ENCODE assay signal across 14 cellular contexts in genomic region chr20:1945134-1945618, GRCh38. TPM values are rescaled to one million over a fixed set of nuclear protein-coding genes. Genes with fewer than 3 reads are reported as not detected.
DNase-seq lines count a peak whose midpoint lies in the region; ATAC-seq and TF ChIP-seq lines count a peak whose summit lies in the region.
"Had no signal": no experiment of that assay in that cellular context is flagged by ENCODE, and none has a peak within 500 bp of the region (broad histone marks: within the 10 kb centered on the region; RNA-seq: fewer than 3 reads in every experiment).

No MANE protein-coding gene starts in this region.

- H3K27me3 ChIP-seq in GM23248 (replicated peaks; ENCODE audit: insufficient read depth): no peaks in the 10 kb centered on the region
- no peaks in the 10 kb centered on the region for H3K27me3 ChIP-seq in ascending aorta
- H3K27me3 ChIP-seq in right cardiac atrium (ENCODE audit: control insufficient read depth, insufficient read depth): no peaks in the 10 kb centered on the region

- no peak for TF ChIP-seq CTCF in ascending aorta (IDR thresholded peaks at IDR 0.05)

- H3K9me2 ChIP-seq in GM23248 (ENCODE audit: insufficient read depth): no peaks in the 10 kb centered on the region

- H2AFZ ChIP-seq in GM23248: no peak overlapping the region

- no peaks in the 10 kb centered on the region for H4K20me1 ChIP-seq in GM23248 (ENCODE audit: insufficient read depth)

- H3K9me3 ChIP-seq in GM23248 (ENCODE audit: low read depth) (no peaks in the 10 kb centered on the region), ascending aorta (no peaks in the 10 kb centered on the region), right cardiac atrium (ENCODE audit: control insufficient read depth, low read length) (no peaks in the 10 kb centered on the region)
- H3K9me3 ChIP-seq: Caco-2 had no signal

- H3K9me3 Mint-ChIP-seq in activated CD8-positive, alpha-beta memory T cell treated with anti-CD3 and anti-CD28 coated beads, Interleukin-2, amount 10 ng/mL, durations not matched to agents 7 days and 5 days (ENCODE audit: low read depth): no peaks in the 10 kb centered on the region
- H3K9me3 Mint-ChIP-seq: nephron had no signal

- H3K27ac ChIP-seq in GM23248 (peak overlapping the region; percentile 79), ascending aorta (peak overlapping the region; percentile 38 to 53), right cardiac atrium (ENCODE audit: low read length) (no peak overlapping the region)

- no peaks in the 10 kb centered on the region for H3K4me1 Mint-ChIP-seq in activated CD8-positive, alpha-beta memory T cell treated with anti-CD3 and anti-CD28 coated beads, Interleukin-2, amount 10 ng/mL, durations not matched to agents 7 days and 5 days

- H3F3A ChIP-seq in GM23248 (ENCODE audit: insufficient read depth): peaks cover 32% of the 10 kb centered on the region

- H3K4me1 ChIP-seq in GM23248 (ENCODE audit: insufficient read depth) (peaks cover 38% of the 10 kb centered on the region), ascending aorta (peaks cover 0 to 10% of the 10 kb centered on the region in 2 donors), right cardiac atrium (ENCODE audit: control insufficient read depth, insufficient read depth, low read length) (peaks cover 8% of the 10 kb centered on the region)

- peak overlapping the region; percentile 10 for H3K4me2 ChIP-seq in GM23248 (ENCODE audit: unreplicated experiment)

- CTCF ChIA-PET in activated CD8-positive, alpha-beta memory T cell treated with anti-CD3 and anti-CD28 coated beads, Interleukin-2, amount 10 ng/mL, durations not matched to agents 7 days and 5 days (lab: Charles Lee): no interaction called here

- in situ Hi-C loops in GM23248 (cut with MboI): no loop called here

- no peak overlapping the region for H3K4me3 Mint-ChIP-seq in activated CD8-positive, alpha-beta memory T cell treated with anti-CD3 and anti-CD28 coated beads, Interleukin-2, amount 10 ng/mL, durations not matched to agents 7 days and 5 days

- WGBS in GM23248 (ENCODE audit: low coverage in 1 of 2, low lambda C conversion rate in 2 of 2, missing lambda C conversion rate in 2 of 2), 2 experiments: 33 to 35% methylated on average over 9 of the region's 9 CpGs
- WGBS in right cardiac atrium: 58% methylated on average over 9 of the region's 9 CpGs

- peak overlapping the region; percentile 67 for H3K9ac ChIP-seq in GM23248

- H3K36me3 ChIP-seq in GM23248 (ENCODE audit: low read depth): no peaks in the 10 kb centered on the region
- H3K36me3 ChIP-seq in ascending aorta: no peaks in the 10 kb centered on the region

- H3K36me3 Mint-ChIP-seq in activated CD8-positive, alpha-beta memory T cell treated with anti-CD3 and anti-CD28 coated beads, Interleukin-2, amount 10 ng/mL, durations not matched to agents 7 days and 5 days: no peaks in the 10 kb centered on the region

- ATAC-seq in right cardiac atrium (peak; percentile 64 to 70), HG02610 (IDR thresholded peaks at IDR 0.05; ENCODE audit: unreplicated experiment) (no peak)
- no peak for ATAC-seq in activated CD8-positive, alpha-beta memory T cell treated with anti-CD3 and anti-CD28 coated beads, Interleukin-2, amount 10 ng/mL, durations not matched to agents 7 days and 5 days

- peak; percentile 89 for DNase-seq in GM23248
- peak in 1 of 2 donors; percentile 80 for DNase-seq in ascending aorta (ENCODE audit: low spot score in 2 of 2)
- DNase-seq in right cardiac atrium: peak; percentile 86 to 91 (median 86)
- peak; percentile 50 for DNase-seq in renal cortical epithelial cell (ENCODE audit: low read depth)
- no peak for DNase-seq in NCI-H2029 treated with DMSO at 0.1 percent for 48 hours (lab: John Stamatoyannopoulos, UW)
- DNase-seq in activated CD8-positive, alpha-beta memory T cell treated with anti-CD3 and anti-CD28 coated beads, Interleukin-2, amount 10 ng/mL, durations not matched to agents 7 days and 5 days: no peak
- no peak for DNase-seq in activated CD4-positive, alpha-beta T cell treated with anti-CD3 and anti-CD28 coated beads, Interleukin-2, amount 50 U/mL, for 1 hour
- DNase-seq: Caco-2, NCI-H345, T1000 had no signal

- H3K27me3 Mint-ChIP-seq in activated CD8-positive, alpha-beta memory T cell treated with anti-CD3 and anti-CD28 coated beads, Interleukin-2, amount 10 ng/mL, durations not matched to agents 7 days and 5 days: peaks cover 48% of the 10 kb centered on the region

- no peaks in the 10 kb centered on the region for H3K79me2 ChIP-seq in GM23248 (ENCODE audit: insufficient read depth)

- intact Hi-C loops in ascending aorta (cut with DNase I) (no loop called here), right cardiac atrium (cut with DNase I) (loop anchor here in 2 of 4 donors (10.0 kb wide), 1 partner anchor 140 kb away; no protein-coding TSS in a partner anchor)

- no peak overlapping the region for H3K4me3 ChIP-seq in GM23248
- no peak overlapping the region for H3K4me3 ChIP-seq in ascending aorta
- no peak overlapping the region for H3K4me3 ChIP-seq in right cardiac atrium (ENCODE audit: low read length)

- no peak overlapping the region for H3K27ac Mint-ChIP-seq in activated CD8-positive, alpha-beta memory T cell treated with anti-CD3 and anti-CD28 coated beads, Interleukin-2, amount 10 ng/mL, durations not matched to agents 7 days and 5 days

RNA-seq across cellular contexts. Expression of gene PDYN, which starts 48.7 kb away (rescaled TPM):
- total RNA-seq in GM23248 (2014; rRNA removed; shearing (Covaris generic)): not detected in 2 replicates
- not detected in 2 replicates for polyA plus RNA-seq in GM23248 (2016; fragmentation: Nextera tagmentation; extraction: Ambion mirVana)
- not detected for total RNA-seq in ascending aorta
- total RNA-seq in right cardiac atrium: not detected
- polyA plus RNA-seq in right cardiac atrium: not detected
- not detected in 2 replicates for total RNA-seq in renal cortical epithelial cell
- not detected for total RNA-seq in activated CD8-positive, alpha-beta memory T cell treated with anti-CD3 and anti-CD28 coated beads, Interleukin-2, amount 10 ng/mL, durations not matched to agents 7 days and 5 days
- total RNA-seq: Caco-2, endothelial cell of umbilical vein, HT-29 had no signal
- polyA plus RNA-seq: endothelial cell of umbilical vein had no signal

RNA-seq across cellular contexts. Expression of gene SIRPA, which starts 50.0 kb away (rescaled TPM):
- total RNA-seq in GM23248 (2014; rRNA removed; shearing (Covaris generic)): 73.5 and 93.3 TPM in 2 replicates
- polyA plus RNA-seq in GM23248 (2016; fragmentation: Nextera tagmentation; extraction: Ambion mirVana) (101 and 102 TPM in 2 replicates), right cardiac atrium (19.5 TPM)
- total RNA-seq in ascending aorta (72.8 TPM), right cardiac atrium (10 to 100 TPM; 28.1 to 45.2 (median 34.7) TPM), renal cortical epithelial cell (27.8 and 56.9 TPM in 2 replicates)
- total RNA-seq in activated CD8-positive, alpha-beta memory T cell treated with anti-CD3 and anti-CD28 coated beads, Interleukin-2, amount 10 ng/mL, durations not matched to agents 7 days and 5 days: not detected

Comparison
In these comparisons a context has a peak if more than half of its experiments do, and no peak if none do; other contexts are left out.
1. DNase-seq: peak in GM23248 (single experiment), right cardiac atrium (3 of 3) and renal cortical epithelial cell (single experiment); none in NCI-H2029 treated with DMSO at 0.1 percent for 48 hours (single experiment), activated CD8-positive, alpha-beta memory T cell treated with anti-CD3 and anti-CD28 coated beads, Interleukin-2, amount 10 ng/mL, durations not matched to agents 7 days and 5 days (single experiment) and activated CD4-positive, alpha-beta T cell treated with anti-CD3 and anti-CD28 coated beads, Interleukin-2, amount 50 U/mL, for 1 hour (single experiment).
2. ATAC-seq: peak in right cardiac atrium (2 of 2); none in activated CD8-positive, alpha-beta memory T cell treated with anti-CD3 and anti-CD28 coated beads, Interleukin-2, amount 10 ng/mL, durations not matched to agents 7 days and 5 days (single experiment) and HG02610 (single experiment).
3. RNA of gene SIRPA, which starts 50.0 kb away (total RNA-seq): 73.5 to 93.3 TPM in GM23248, 72.8 TPM in ascending aorta (single experiment), 27.8 to 56.9 TPM in renal cortical epithelial cell and 28.1 to 45.2 TPM in right cardiac atrium; not detected in activated CD8-positive, alpha-beta memory T cell treated with anti-CD3 and anti-CD28 coated beads, Interleukin-2, amount 10 ng/mL, durations not matched to agents 7 days and 5 days; every median in the first group is over 10 times any median in the second.